17 cellular contexts compared by ENCODE assay signal in the genomic region with DNA sequence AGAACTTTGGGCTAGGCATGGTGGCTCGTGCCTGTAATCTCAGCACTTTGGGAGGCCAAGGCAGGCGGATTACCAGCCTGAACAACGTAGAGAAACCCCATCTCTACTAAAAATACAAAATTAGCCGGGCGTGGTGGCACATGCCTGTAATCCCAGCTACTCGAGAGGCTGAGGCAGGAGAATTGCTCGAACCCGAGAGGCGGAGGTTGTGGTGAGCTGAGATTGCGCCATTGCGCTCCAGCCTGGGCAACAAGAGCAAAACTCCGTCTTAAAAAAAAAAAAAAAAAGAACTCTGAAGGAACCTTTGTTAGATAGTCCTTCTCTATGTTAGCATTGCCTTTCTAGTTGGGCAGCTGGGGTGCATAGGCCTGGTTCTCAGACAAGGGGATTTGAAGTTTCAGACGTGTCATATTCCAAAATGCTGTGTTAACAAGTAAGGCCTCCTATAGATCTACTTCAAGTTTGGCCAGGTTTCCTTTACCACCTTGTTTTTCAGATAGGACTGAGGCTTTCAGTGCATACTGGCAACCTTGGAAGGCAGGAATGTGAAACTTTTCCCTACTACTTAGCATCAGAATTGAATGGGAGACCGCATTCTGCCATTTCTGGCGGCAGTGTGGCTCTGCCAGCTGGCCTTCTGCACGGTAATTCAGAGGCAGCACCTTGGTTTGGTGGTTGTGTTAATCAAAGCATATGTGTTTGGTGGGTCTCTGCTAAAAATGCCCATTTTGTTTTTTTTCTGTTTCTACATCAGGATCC.
"Had no signal": no experiment of that assay in that cellular context is flagged by ENCODE, and none has a peak within 500 bp of the region (broad histone marks: within the 10 kb centered on the region; RNA-seq: fewer than 3 reads in every experiment).

No MANE protein-coding gene starts in this region.

- DNase-seq: activated CD4-positive, alpha-beta T cell treated with anti-CD3 and anti-CD28 coated beads for 36 hours; activated CD4-positive, alpha-beta T cell treated with anti-CD3 and anti-CD28 coated beads, Interleukin-2, amount 50 U/mL, for 48 hours; activated naive CD4-positive, alpha-beta T cell treated with anti-CD3 and anti-CD28 coated beads for 36 hours; activated T-cell treated with anti-CD3 and anti-CD28 coated beads, Interleukin-2, amount 50 U/mL, for 1 hour; anterior cingulate cortex; colonic mucosa; gastrocnemius medialis; left ventricle myocardium inferior; mammary epithelial cell; mucosa of descending colon; naive B cell; pancreas; stimulated activated CD4-positive, alpha-beta T cell treated with anti-CD3 and anti-CD28 coated beads, Interleukin-4, amount 100 ng/mL, for 1 hour had no signal

- H3K9me3 ChIP-seq: colonic mucosa, gastrocnemius medialis, left ventricle myocardium inferior, mucosa of descending colon, pancreas had no signal

- H3K27ac Mint-ChIP-seq: activated CD4-positive, alpha-beta T cell treated with anti-CD3 and anti-CD28 coated beads for 36 hours; activated naive CD4-positive, alpha-beta T cell treated with anti-CD3 and anti-CD28 coated beads for 36 hours had no signal

- H3K4me3 Mint-ChIP-seq: activated CD4-positive, alpha-beta T cell treated with anti-CD3 and anti-CD28 coated beads for 36 hours; activated naive CD4-positive, alpha-beta T cell treated with anti-CD3 and anti-CD28 coated beads for 36 hours; central memory CD8-positive, alpha-beta T cell had no signal

- H3K27me3 ChIP-seq: colonic mucosa, gastrocnemius medialis, pancreas had no signal

- H3K4me3 ChIP-seq: colonic mucosa, gastrocnemius medialis, left ventricle myocardium inferior, mucosa of descending colon, pancreas, smooth muscle cell had no signal

- H3K27ac ChIP-seq: colonic mucosa, gastrocnemius medialis, left ventricle myocardium inferior, pancreas had no signal

- ATAC-seq: activated CD4-positive, alpha-beta T cell treated with anti-CD3 and anti-CD28 coated beads for 36 hours; esophagus mucosa; gastrocnemius medialis; mucosa of descending colon; pancreas; sciatic nerve had no signal

- H3K9me3 Mint-ChIP-seq: activated naive CD4-positive, alpha-beta T cell treated with anti-CD3 and anti-CD28 coated beads for 36 hours; central memory CD8-positive, alpha-beta T cell; naive B cell had no signal

- H3K27me3 Mint-ChIP-seq: activated CD4-positive, alpha-beta T cell treated with anti-CD3 and anti-CD28 coated beads for 36 hours; central memory CD8-positive, alpha-beta T cell; naive B cell had no signal
